Comparison of ENCODE assay signal across 8 cellular contexts in the genomic region with DNA sequence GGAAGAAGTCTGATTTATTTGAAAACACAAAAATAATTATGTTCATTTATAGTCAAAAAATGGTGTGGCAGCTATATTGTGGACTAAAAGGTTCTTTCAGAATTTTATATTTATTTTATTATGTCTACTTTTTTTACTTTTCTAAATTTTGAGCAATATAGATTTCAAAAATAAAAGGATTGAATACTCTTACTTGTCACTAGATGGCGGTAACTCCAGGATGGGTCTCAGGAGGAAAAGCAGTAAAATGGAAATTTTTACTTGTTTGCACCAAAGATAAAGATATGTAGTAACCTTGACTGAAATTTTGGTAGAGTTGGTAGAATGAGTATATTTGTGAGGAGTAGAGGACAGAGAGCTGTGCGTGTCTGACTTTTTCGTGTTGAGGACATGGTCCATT. TPM values are rescaled to one million over a fixed set of nuclear protein-coding genes. Genes with fewer than 3 reads are reported as not detected.
DNase-seq lines count a peak whose midpoint lies in the region; ATAC-seq lines count a peak whose summit lies in the region.

No MANE protein-coding gene starts in this region.

- H3K27ac ChIP-seq in mesenchymal stem cell (ENCODE audit: low read length, poor library complexity, severe bottlenecking): no peak overlapping the region

- no peak overlapping the region for H2AK5ac ChIP-seq in mesenchymal stem cell (ENCODE audit: low read length, severe bottlenecking)

- H2BK120ac ChIP-seq in mesenchymal stem cell (ENCODE audit: low read depth, low read length): no peak overlapping the region

- WGBS in mesenchymal stem cell: 0% methylated on average over 1 of the region's 3 CpGs

- H4K91ac ChIP-seq in mesenchymal stem cell (ENCODE audit: low read length): no peak overlapping the region

- H3K18ac ChIP-seq in mesenchymal stem cell (ENCODE audit: low read depth in 1 of 2, low read length in 2 of 2): no peak overlapping the region

- H3K9ac ChIP-seq in mesenchymal stem cell (ENCODE audit: low read length): no peak overlapping the region

- no peak overlapping the region for H3K4me2 ChIP-seq in mesenchymal stem cell (ENCODE audit: low read length, poor library complexity, severe bottlenecking)

- H2BK5ac ChIP-seq in mesenchymal stem cell (ENCODE audit: low read depth, low read length, poor library complexity, severe bottlenecking): no peak overlapping the region

- H3K9me3 ChIP-seq in mesenchymal stem cell (ENCODE audit: control insufficient read depth, low read length): no peaks in the 10 kb centered on the region

- H3K27me3 ChIP-seq in mesenchymal stem cell (ENCODE audit: control insufficient read depth in 1 of 2, insufficient read depth in 1 of 2, low read length in 2 of 2): no peaks in the 10 kb centered on the region

- H3K14ac ChIP-seq in mesenchymal stem cell (ENCODE audit: low read length in 2 of 2): no peak overlapping the region

- H3K4me3 ChIP-seq in mesenchymal stem cell (ENCODE audit: insufficient read depth in 1 of 2, low read depth in 1 of 2, low read length in 2 of 2): no peak overlapping the region

- H3K4ac ChIP-seq in mesenchymal stem cell (ENCODE audit: low read depth in 1 of 2, low read length in 2 of 2): no peak overlapping the region

- no peaks in the 10 kb centered on the region for H3K79me1 ChIP-seq in mesenchymal stem cell (replicated peaks; ENCODE audit: low read length, poor library complexity, severe bottlenecking)

- no peak overlapping the region for H2BK15ac ChIP-seq in mesenchymal stem cell (ENCODE audit: low read depth, poor library complexity, severe bottlenecking)

- no peaks in the 10 kb centered on the region for H3K36me3 ChIP-seq in mesenchymal stem cell (ENCODE audit: control insufficient read depth in 1 of 2, insufficient read depth in 2 of 2, low read depth in 1 of 2, low read length in 2 of 2)

- no peak overlapping the region for H3K23ac ChIP-seq in mesenchymal stem cell (ENCODE audit: low read length in 2 of 2)

- no peak overlapping the region for H4K8ac ChIP-seq in mesenchymal stem cell (ENCODE audit: low read length)

- H2AFZ ChIP-seq in mesenchymal stem cell (ENCODE audit: low read depth, low read length): no peak overlapping the region

- ATAC-seq in HG02885 (IDR thresholded peaks at IDR 0.05; ENCODE audit: poor library complexity, unreplicated experiment) (peak; percentile 72), GM18520 (IDR thresholded peaks at IDR 0.05; ENCODE audit: unreplicated experiment) (no peak), HG03571 (IDR thresholded peaks at IDR 0.05; ENCODE audit: unreplicated experiment) (no peak)

- no peaks in the 10 kb centered on the region for H3K4me1 ChIP-seq in mesenchymal stem cell (ENCODE audit: control insufficient read depth, insufficient read depth, low read depth, low read length)

- DNase-seq in EH (ENCODE audit: low read depth) (peak; percentile 14), amniotic stem cell (lab: John Stamatoyannopoulos, UW) (peak; percentile 9), mesenchymal stem cell (peak; percentile 6), mesenteric fat pad (ENCODE audit: low spot score) (no peak)
- DNase-seq in stimulated activated CD4-positive, alpha-beta T cell treated with anti-CD3 and anti-CD28 coated beads, Interleukin-15, amount 100 ng/mL, for 24 hours: no peak

- no peak overlapping the region for H2BK12ac ChIP-seq in mesenchymal stem cell (ENCODE audit: low read length in 2 of 2)

RNA-seq across cellular contexts. Expression of a gene that starts 14.5 kb away (rescaled TPM):
- not detected for polyA plus RNA-seq in mesenchymal stem cell (2013, experiment 1 of 2)
- not detected for polyA plus RNA-seq in mesenchymal stem cell (2013, experiment 2 of 2)
- total RNA-seq in mesenteric fat pad: not detected

Comparison
In these comparisons a context has a peak if more than half of its experiments do, and no peak if none do; other contexts are left out.
1. DNase-seq: peak in EH (single experiment), amniotic stem cell (single experiment) and mesenchymal stem cell (single experiment); none in mesenteric fat pad (single experiment) and stimulated activated CD4-positive, alpha-beta T cell treated with anti-CD3 and anti-CD28 coated beads, Interleukin-15, amount 100 ng/mL, for 24 hours (single experiment).